ENCODE assay signal across 13 cellular contexts in genomic region chr1:31647106-31647505, GRCh38. TPM values are rescaled to one million over a fixed set of nuclear protein-coding genes. Genes with fewer than 3 reads are reported as not detected.
DNase-seq lines count a peak whose midpoint lies in the region; ATAC-seq and TF ChIP-seq lines count a peak whose summit lies in the region.
"Had no signal": no experiment of that assay in that cellular context is flagged by ENCODE, and none has a peak within 500 bp of the region (broad histone marks: within the 10 kb centered on the region; RNA-seq: fewer than 3 reads in every experiment).

No MANE protein-coding gene starts in this region.

- no peaks in the 10 kb centered on the region for H3K27me3 Mint-ChIP-seq in CD4-positive, alpha-beta T cell
- H3K27me3 Mint-ChIP-seq in naive thymus-derived CD8-positive, alpha-beta T cell: no peaks in the 10 kb centered on the region
- no peaks in the 10 kb centered on the region for H3K27me3 Mint-ChIP-seq in CD8-positive, alpha-beta T cell (ENCODE audit: low read depth)

- POLR2A ChIA-PET in AG04449 (lab: Yijun Ruan, JAX): interaction anchor here (0.6 to 1.5 kb wide), 4 partner anchors 12 to 67 kb away, joined by 3 to 4 read pairs (median 3); partner anchors contain the start of gene COL16A1
- POLR2A ChIA-PET in CD4-positive, alpha-beta T cell (lab: Charles Lee): no interaction called here
- POLR2A ChIA-PET in naive thymus-derived CD8-positive, alpha-beta T cell (lab: Charles Lee): no interaction called here
- POLR2A ChIA-PET in CD8-positive, alpha-beta T cell (lab: Charles Lee): interaction anchor here (0.6 kb wide), 1 partner anchor 242 kb away, joined by 3 read pairs; no protein-coding TSS in a partner anchor

- DNase-seq in AG04449 (ENCODE audit: low read depth, low spot score) (peak; percentile 91), astrocyte of the hippocampus (ENCODE audit: low read depth, low spot score) (peak; percentile 88), midbrain (lab: John Stamatoyannopoulos, UW) (no peak), RPMI8226 (no peak), HT-29 (ENCODE audit: low spot score) (no peak)
- DNase-seq in CD4-positive, alpha-beta T cell: no peak
- no peak for DNase-seq in naive thymus-derived CD8-positive, alpha-beta T cell
- no peak for DNase-seq in CD8-positive, alpha-beta T cell
- DNase-seq: central memory CD4-positive, alpha-beta T cell; erythroblast; psoas muscle; stimulated activated CD4-positive, alpha-beta T cell treated with anti-CD3 and anti-CD28 coated beads, Interleukin-2, amount 100 ng/mL, for 48 hours had no signal

- H3K36me3 Mint-ChIP-seq in CD4-positive, alpha-beta T cell (ENCODE audit: low read depth): peaks cover 14% of the 10 kb centered on the region
- H3K36me3 Mint-ChIP-seq in naive thymus-derived CD8-positive, alpha-beta T cell: no peaks in the 10 kb centered on the region
- H3K36me3 Mint-ChIP-seq in CD8-positive, alpha-beta T cell: peaks cover 11% of the 10 kb centered on the region
- H3K36me3 Mint-ChIP-seq: CD14-positive monocyte had no signal

- peaks cover 29% of the 10 kb centered on the region for H3K4me1 Mint-ChIP-seq in CD4-positive, alpha-beta T cell (ENCODE audit: low read depth)
- peaks cover 14 to 44% (median 35%) of the 10 kb centered on the region in 4 donors for H3K4me1 Mint-ChIP-seq in naive thymus-derived CD8-positive, alpha-beta T cell
- peaks cover 40% of the 10 kb centered on the region for H3K4me1 Mint-ChIP-seq in CD8-positive, alpha-beta T cell (ENCODE audit: low read depth)

- H3K27ac Mint-ChIP-seq in CD4-positive, alpha-beta T cell: peak overlapping the region; percentile 100
- peak overlapping the region in 5 of 10 donors; percentile 5 to 80 (median 70) for H3K27ac Mint-ChIP-seq in naive thymus-derived CD8-positive, alpha-beta T cell
- H3K27ac Mint-ChIP-seq in CD8-positive, alpha-beta T cell: no peak overlapping the region

- no peaks in the 10 kb centered on the region for H3K27me3 ChIP-seq in CD4-positive, alpha-beta T cell (ENCODE audit: control insufficient read depth, insufficient read depth, low read length)
- H3K27me3 ChIP-seq in CD8-positive, alpha-beta T cell (ENCODE audit: insufficient read depth, low read length): no peaks in the 10 kb centered on the region

- H3K36me3 ChIP-seq in CD8-positive, alpha-beta T cell (ENCODE audit: insufficient read depth, low read length): no peaks in the 10 kb centered on the region

- intact Hi-C loops in CD4-positive, alpha-beta T cell (cut with DNase I, micrococcal nuclease): loop anchor here in 1 of 2 experiments (5.0 to 10.0 kb wide), 9 partner anchors 352 to 1538 kb away; partner anchors contain the start of genes BSDC1, CCDC28B, DCDC2B and IQCC
- intact Hi-C loops in CD8-positive, alpha-beta T cell (cut with DNase I, micrococcal nuclease): loop anchor here (10.0 kb wide), 6 partner anchors 288 to 1478 kb away; partner anchors contain the start of genes BSDC1 (in 1 of the 2), LAPTM5 (in 1 of the 2), PTP4A2 (in 1 of the 2) and PUM1 (in 1 of the 2)

- CTCF ChIA-PET in AG04449 (lab: Yijun Ruan, JAX): interaction anchor here (0.8 to 2.1 kb wide), 8 partner anchors 12 to 118 kb away, joined by 3 to 8 read pairs (median 4); no protein-coding TSS in a partner anchor
- CTCF ChIA-PET in CD4-positive, alpha-beta T cell (lab: Charles Lee): interaction anchor here (1.4 kb wide), 1 partner anchor 116 kb away, joined by 4 read pairs; no protein-coding TSS in a partner anchor
- CTCF ChIA-PET in CD8-positive, alpha-beta T cell (lab: Charles Lee): interaction anchor here (0.7 to 1.2 kb wide), 2 partner anchors 12 to 141 kb away, joined by 3 to 4 read pairs; no protein-coding TSS in a partner anchor

- TF ChIP-seq CTCF in AG04449 (IDR thresholded peaks at IDR 0.05; ENCODE audit: insufficient read depth, low read length, missing control alignments): peak; percentile 51
- TF ChIP-seq CTCF in CD4-positive, alpha-beta T cell (IDR thresholded peaks at IDR 0.05): no peak
- no peak for TF ChIP-seq CTCF in CD8-positive, alpha-beta T cell (IDR thresholded peaks at IDR 0.05)

- H3K4me3 Mint-ChIP-seq in CD4-positive, alpha-beta T cell: peak overlapping the region; percentile 99
- peak overlapping the region in 9 of 10 donors; percentile 3 to 100 (median 67) for H3K4me3 Mint-ChIP-seq in naive thymus-derived CD8-positive, alpha-beta T cell
- no peak overlapping the region for H3K4me3 Mint-ChIP-seq in CD8-positive, alpha-beta T cell
- H3K4me3 Mint-ChIP-seq: CD14-positive monocyte had no signal

- no peak for ATAC-seq in CD4-positive, alpha-beta T cell (ENCODE audit: poor library complexity)
- no peak for ATAC-seq in naive thymus-derived CD8-positive, alpha-beta T cell
- ATAC-seq in CD8-positive, alpha-beta T cell: no peak
- ATAC-seq: psoas muscle had no signal

- H3K4me3 ChIP-seq in AG04449 (ENCODE audit: low read depth, low read length): no peak overlapping the region
- no peak overlapping the region for H3K4me3 ChIP-seq in CD8-positive, alpha-beta T cell (ENCODE audit: low read depth, low read length)
- H3K4me3 ChIP-seq: psoas muscle had no signal

- H3K9me3 ChIP-seq in CD4-positive, alpha-beta T cell (ENCODE audit: control insufficient read depth, low read length): no peaks in the 10 kb centered on the region
- H3K9me3 ChIP-seq in CD8-positive, alpha-beta T cell (ENCODE audit: low read length): no peaks in the 10 kb centered on the region
- H3K9me3 ChIP-seq: psoas muscle had no signal

- H3K4me1 ChIP-seq in CD8-positive, alpha-beta T cell (ENCODE audit: insufficient read depth, low read length): peaks cover 24% of the 10 kb centered on the region

- no peaks in the 10 kb centered on the region for H3K9me3 Mint-ChIP-seq in CD4-positive, alpha-beta T cell
- H3K9me3 Mint-ChIP-seq in naive thymus-derived CD8-positive, alpha-beta T cell: no peaks in the 10 kb centered on the region
- no peaks in the 10 kb centered on the region for H3K9me3 Mint-ChIP-seq in CD8-positive, alpha-beta T cell

- H3K27ac ChIP-seq in CD4-positive, alpha-beta T cell (ENCODE audit: low read depth, low read length): no peak overlapping the region
- no peak overlapping the region for H3K27ac ChIP-seq in CD8-positive, alpha-beta T cell (ENCODE audit: low read depth, low read length)
- H3K27ac ChIP-seq: psoas muscle had no signal

RNA-seq across cellular contexts. Expression of gene PEF1, which starts 2.4 kb away (rescaled TPM):
- 10 to 100 TPM; 42.3 to 45.9 TPM for total RNA-seq in CD4-positive, alpha-beta T cell
- total RNA-seq in naive thymus-derived CD8-positive, alpha-beta T cell: 10 to 100 TPM; 35.3 to 36.3 TPM
- 10 to 100 TPM; 60.6 to 87.3 (median 77.8) TPM for polyA plus RNA-seq in naive thymus-derived CD8-positive, alpha-beta T cell
- 10 to 100 TPM; 35.8 to 36.6 TPM for total RNA-seq in CD8-positive, alpha-beta T cell
- total RNA-seq in HT-29 (2014; rRNA removed; shearing (Covaris generic)): 114 and 119 TPM in 2 replicates

RNA-seq across cellular contexts. Expression of gene HCRTR1, which starts 29.6 kb away (rescaled TPM):
- total RNA-seq in CD4-positive, alpha-beta T cell: not detected
- total RNA-seq in naive thymus-derived CD8-positive, alpha-beta T cell: not detected
- polyA plus RNA-seq in naive thymus-derived CD8-positive, alpha-beta T cell: not detected
- total RNA-seq in CD8-positive, alpha-beta T cell: not detected
- total RNA-seq in HT-29 (2014; rRNA removed; shearing (Covaris generic)): not detected in 2 replicates
- polyA plus RNA-seq: CD14-positive monocyte had no signal

RNA-seq across cellular contexts. Expression of gene COL16A1, which starts 56.7 kb away (rescaled TPM):
- not detected for total RNA-seq in CD4-positive, alpha-beta T cell
- total RNA-seq in naive thymus-derived CD8-positive, alpha-beta T cell: not detected
- under 1 TPM in 1 of 3 donors, not detected in 2; 0.20 TPM for polyA plus RNA-seq in naive thymus-derived CD8-positive, alpha-beta T cell
- total RNA-seq in CD8-positive, alpha-beta T cell: under 1 TPM in 1 of 2 experiments, not detected in 1; 0.92 TPM
- 31.0 and 37.5 TPM in 2 replicates for total RNA-seq in HT-29 (2014; rRNA removed; shearing (Covaris generic))
- polyA plus RNA-seq: CD14-positive monocyte had no signal

Comparison
In these comparisons a context has a peak if more than half of its experiments do, and no peak if none do; other contexts are left out.
1. DNase-seq: peak in AG04449 (single experiment) and astrocyte of the hippocampus (single experiment); none in CD4-positive, alpha-beta T cell (0 of 10), naive thymus-derived CD8-positive, alpha-beta T cell (0 of 10), midbrain (single experiment), RPMI8226 (single experiment), CD8-positive, alpha-beta T cell (0 of 7) and HT-29 (single experiment).
2. RNA of gene COL16A1, which starts 56.7 kb away (total RNA-seq): 31.0 to 37.5 TPM in HT-29; 0.92 TPM in CD8-positive, alpha-beta T cell, not detected in naive thymus-derived CD8-positive, alpha-beta T cell and not detected in CD4-positive, alpha-beta T cell; every median in the first group is over 10 times any median in the second.
3. POLR2A ChIA-PET loops: an anchor here in AG04449 (0.6 to 1.5 kb wide) and CD8-positive, alpha-beta T cell (0.6 kb wide); none called in CD4-positive, alpha-beta T cell and naive thymus-derived CD8-positive, alpha-beta T cell.